Comparison of ENCODE assay signal across 1 cellular context in the genomic region with DNA sequence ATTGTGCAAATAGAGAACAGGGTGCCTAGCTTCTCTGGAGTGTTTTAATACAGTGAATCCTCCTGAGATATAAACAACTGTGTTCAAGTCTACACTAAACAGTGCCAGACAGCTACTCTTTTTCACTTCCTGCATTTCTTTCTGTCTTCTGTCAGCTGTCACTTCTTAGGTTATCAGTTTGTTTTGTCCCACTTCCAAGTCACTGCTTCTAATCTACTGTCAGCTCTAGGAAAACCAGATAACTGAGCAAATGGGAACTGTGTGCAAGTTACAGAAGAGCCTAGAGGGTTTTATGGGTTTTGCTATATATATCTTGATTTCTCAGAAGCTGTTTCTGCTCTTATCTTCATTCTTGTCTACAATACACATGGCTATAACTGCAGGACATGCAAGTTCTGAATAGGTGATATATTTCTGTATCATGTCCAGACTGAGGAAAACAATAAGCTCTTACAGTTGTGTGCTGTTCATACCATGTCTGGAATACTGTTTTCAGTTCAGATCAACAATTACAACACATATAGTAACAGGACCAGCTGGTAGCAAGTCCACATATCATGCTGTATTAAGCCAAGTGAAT.
TF ChIP-seq lines count a peak whose summit lies in the region.

No MANE protein-coding gene starts in this region.

TF ChIP-seq in SK-N-SH, 30 proteins besides CTCF, POLR2A, EP300 and RAD21 (continued from another document):
- TF ChIP-seq FOXJ3 (CRISPR knock-in tag; IDR thresholded peaks at IDR 0.05) = peak; percentile 97
- peak; percentile 65 for TF ChIP-seq JUND (IDR thresholded peaks at IDR 0.05)
- TF ChIP-seq, protein P1, sequence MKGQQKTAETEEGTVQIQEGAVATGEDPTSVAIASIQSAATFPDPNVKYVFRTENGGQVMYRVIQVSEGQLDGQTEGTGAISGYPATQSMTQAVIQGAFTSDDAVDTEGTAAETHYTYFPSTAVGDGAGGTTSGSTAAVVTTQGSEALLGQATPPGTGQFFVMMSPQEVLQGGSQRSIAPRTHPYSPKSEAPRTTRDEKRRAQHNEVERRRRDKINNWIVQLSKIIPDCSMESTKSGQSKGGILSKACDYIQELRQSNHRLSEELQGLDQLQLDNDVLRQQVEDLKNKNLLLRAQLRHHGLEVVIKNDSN (IDR thresholded peaks at IDR 0.05; ENCODE audit: borderline replicate concordance, low read depth) = no peak
- peak; percentile 95 for TF ChIP-seq RCOR1 (IDR thresholded peaks at IDR 0.05; ENCODE audit: low read length)
- no peak for TF ChIP-seq SMC3 (IDR thresholded peaks at IDR 0.05; ENCODE audit: low read depth, low read length)
- TF ChIP-seq CHD2 (IDR thresholded peaks at IDR 0.05; ENCODE audit: low read length, partially characterized antibody) = peak; percentile 77
- TF ChIP-seq MXI1 (IDR thresholded peaks at IDR 0.05; ENCODE audit: low read depth, low read length) = peak; percentile 83
- no peak for TF ChIP-seq GABPA (IDR thresholded peaks at IDR 0.05; ENCODE audit: low read depth)
- TF ChIP-seq TAF1 (IDR thresholded peaks at IDR 0.05; ENCODE audit: borderline replicate concordance, low read depth, low read length) = no peak
- TF ChIP-seq, protein P2, sequence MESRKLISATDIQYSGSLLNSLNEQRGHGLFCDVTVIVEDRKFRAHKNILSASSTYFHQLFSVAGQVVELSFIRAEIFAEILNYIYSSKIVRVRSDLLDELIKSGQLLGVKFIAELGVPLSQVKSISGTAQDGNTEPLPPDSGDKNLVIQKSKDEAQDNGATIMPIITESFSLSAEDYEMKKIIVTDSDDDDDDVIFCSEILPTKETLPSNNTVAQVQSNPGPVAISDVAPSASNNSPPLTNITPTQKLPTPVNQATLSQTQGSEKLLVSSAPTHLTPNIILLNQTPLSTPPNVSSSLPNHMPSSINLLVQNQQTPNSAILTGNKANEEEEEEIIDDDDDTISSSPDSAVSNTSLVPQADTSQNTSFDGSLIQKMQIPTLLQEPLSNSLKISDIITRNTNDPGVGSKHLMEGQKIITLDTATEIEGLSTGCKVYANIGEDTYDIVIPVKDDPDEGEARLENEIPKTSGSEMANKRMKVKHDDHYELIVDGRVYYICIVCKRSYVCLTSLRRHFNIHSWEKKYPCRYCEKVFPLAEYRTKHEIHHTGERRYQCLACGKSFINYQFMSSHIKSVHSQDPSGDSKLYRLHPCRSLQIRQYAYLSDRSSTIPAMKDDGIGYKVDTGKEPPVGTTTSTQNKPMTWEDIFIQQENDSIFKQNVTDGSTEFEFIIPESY (IDR thresholded peaks at IDR 0.05; ENCODE audit: borderline replicate concordance, low read depth) = no peak
- TF ChIP-seq, protein P3, sequence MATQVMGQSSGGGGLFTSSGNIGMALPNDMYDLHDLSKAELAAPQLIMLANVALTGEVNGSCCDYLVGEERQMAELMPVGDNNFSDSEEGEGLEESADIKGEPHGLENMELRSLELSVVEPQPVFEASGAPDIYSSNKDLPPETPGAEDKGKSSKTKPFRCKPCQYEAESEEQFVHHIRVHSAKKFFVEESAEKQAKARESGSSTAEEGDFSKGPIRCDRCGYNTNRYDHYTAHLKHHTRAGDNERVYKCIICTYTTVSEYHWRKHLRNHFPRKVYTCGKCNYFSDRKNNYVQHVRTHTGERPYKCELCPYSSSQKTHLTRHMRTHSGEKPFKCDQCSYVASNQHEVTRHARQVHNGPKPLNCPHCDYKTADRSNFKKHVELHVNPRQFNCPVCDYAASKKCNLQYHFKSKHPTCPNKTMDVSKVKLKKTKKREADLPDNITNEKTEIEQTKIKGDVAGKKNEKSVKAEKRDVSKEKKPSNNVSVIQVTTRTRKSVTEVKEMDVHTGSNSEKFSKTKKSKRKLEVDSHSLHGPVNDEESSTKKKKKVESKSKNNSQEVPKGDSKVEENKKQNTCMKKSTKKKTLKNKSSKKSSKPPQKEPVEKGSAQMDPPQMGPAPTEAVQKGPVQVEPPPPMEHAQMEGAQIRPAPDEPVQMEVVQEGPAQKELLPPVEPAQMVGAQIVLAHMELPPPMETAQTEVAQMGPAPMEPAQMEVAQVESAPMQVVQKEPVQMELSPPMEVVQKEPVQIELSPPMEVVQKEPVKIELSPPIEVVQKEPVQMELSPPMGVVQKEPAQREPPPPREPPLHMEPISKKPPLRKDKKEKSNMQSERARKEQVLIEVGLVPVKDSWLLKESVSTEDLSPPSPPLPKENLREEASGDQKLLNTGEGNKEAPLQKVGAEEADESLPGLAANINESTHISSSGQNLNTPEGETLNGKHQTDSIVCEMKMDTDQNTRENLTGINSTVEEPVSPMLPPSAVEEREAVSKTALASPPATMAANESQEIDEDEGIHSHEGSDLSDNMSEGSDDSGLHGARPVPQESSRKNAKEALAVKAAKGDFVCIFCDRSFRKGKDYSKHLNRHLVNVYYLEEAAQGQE (IDR thresholded peaks at IDR 0.05; ENCODE audit: low read depth, low read length) = no peak
- no peak for TF ChIP-seq FOXM1 (IDR thresholded peaks at IDR 0.05; ENCODE audit: low read depth)
- no peak for TF ChIP-seq ELF1 (IDR thresholded peaks at IDR 0.05)
- TF ChIP-seq, protein P4, sequence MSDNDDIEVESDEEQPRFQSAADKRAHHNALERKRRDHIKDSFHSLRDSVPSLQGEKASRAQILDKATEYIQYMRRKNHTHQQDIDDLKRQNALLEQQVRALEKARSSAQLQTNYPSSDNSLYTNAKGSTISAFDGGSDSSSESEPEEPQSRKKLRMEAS (IDR thresholded peaks at IDR 0.05; ENCODE audit: low read depth) = no peak
- TF ChIP-seq, protein P5, sequence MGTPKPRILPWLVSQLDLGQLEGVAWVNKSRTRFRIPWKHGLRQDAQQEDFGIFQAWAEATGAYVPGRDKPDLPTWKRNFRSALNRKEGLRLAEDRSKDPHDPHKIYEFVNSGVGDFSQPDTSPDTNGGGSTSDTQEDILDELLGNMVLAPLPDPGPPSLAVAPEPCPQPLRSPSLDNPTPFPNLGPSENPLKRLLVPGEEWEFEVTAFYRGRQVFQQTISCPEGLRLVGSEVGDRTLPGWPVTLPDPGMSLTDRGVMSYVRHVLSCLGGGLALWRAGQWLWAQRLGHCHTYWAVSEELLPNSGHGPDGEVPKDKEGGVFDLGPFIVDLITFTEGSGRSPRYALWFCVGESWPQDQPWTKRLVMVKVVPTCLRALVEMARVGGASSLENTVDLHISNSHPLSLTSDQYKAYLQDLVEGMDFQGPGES (IDR thresholded peaks at IDR 0.05; ENCODE audit: low read depth, low read length) = no peak
- TF ChIP-seq POLR2AphosphoS5 (IDR thresholded peaks at IDR 0.05; ENCODE audit: low read depth, low read length) = peak; percentile 90
- no peak for TF ChIP-seq RFX5 (IDR thresholded peaks at IDR 0.05; ENCODE audit: low read length)
